1 cellular context compared by ENCODE assay signal in the genomic region with DNA sequence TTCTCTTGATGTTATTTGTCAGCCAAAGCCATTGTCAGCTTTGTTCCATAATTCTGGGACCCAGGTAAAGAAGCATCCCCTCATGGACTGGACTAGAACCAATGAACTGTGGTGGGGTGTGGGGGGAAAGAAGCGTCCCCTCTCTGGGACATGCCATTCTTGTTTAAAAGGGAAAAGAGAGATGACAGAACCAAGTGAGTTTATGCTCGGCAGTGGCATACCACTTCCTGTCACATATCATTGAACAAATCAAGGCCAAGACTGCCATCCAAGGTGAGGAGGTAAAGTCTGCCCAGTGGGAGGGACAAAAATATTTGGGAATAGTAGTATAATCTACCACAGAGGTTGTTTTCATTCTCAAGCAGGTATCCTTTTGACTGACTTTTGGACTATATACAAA.
TF ChIP-seq lines count a peak whose summit lies in the region.

No MANE protein-coding gene starts in this region.

TF ChIP-seq in GM23338, 12 proteins besides CTCF, POLR2A, EP300 and RAD21:
- TF ChIP-seq ZNF462 (CRISPR knock-in tag; IDR thresholded peaks at IDR 0.05) (no peak), JUNB (IDR thresholded peaks at IDR 0.05; ENCODE audit: unreplicated experiment) (no peak), EZH2 (IDR thresholded peaks at IDR 0.05; ENCODE audit: low read depth, unreplicated experiment) (no peak), ZNF114 (CRISPR knock-in tag; IDR thresholded peaks at IDR 0.05) (no peak), NANOG (IDR thresholded peaks at IDR 0.05; ENCODE audit: borderline replicate concordance) (no peak), POLR2AphosphoS5 (IDR thresholded peaks at IDR 0.05; ENCODE audit: low read depth) (no peak), EZH2phosphoT487 (IDR thresholded peaks at IDR 0.05; ENCODE audit: unreplicated experiment) (no peak), CREB1 (CRISPR knock-in tag; IDR thresholded peaks at IDR 0.05; ENCODE audit: low read depth) (no peak), ZNF331 (CRISPR knock-in tag; IDR thresholded peaks at IDR 0.05; ENCODE audit: low read depth) (no peak), REST (IDR thresholded peaks at IDR 0.05; ENCODE audit: unreplicated experiment) (no peak), STAT1 (IDR thresholded peaks at IDR 0.05; ENCODE audit: unreplicated experiment) (no peak)
- TF ChIP-seq, protein P1, sequence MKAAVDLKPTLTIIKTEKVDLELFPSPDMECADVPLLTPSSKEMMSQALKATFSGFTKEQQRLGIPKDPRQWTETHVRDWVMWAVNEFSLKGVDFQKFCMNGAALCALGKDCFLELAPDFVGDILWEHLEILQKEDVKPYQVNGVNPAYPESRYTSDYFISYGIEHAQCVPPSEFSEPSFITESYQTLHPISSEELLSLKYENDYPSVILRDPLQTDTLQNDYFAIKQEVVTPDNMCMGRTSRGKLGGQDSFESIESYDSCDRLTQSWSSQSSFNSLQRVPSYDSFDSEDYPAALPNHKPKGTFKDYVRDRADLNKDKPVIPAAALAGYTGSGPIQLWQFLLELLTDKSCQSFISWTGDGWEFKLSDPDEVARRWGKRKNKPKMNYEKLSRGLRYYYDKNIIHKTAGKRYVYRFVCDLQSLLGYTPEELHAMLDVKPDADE (IDR thresholded peaks at IDR 0.05), result no peak
